ENCODE assay signal across 22 cellular contexts in the genomic region with DNA sequence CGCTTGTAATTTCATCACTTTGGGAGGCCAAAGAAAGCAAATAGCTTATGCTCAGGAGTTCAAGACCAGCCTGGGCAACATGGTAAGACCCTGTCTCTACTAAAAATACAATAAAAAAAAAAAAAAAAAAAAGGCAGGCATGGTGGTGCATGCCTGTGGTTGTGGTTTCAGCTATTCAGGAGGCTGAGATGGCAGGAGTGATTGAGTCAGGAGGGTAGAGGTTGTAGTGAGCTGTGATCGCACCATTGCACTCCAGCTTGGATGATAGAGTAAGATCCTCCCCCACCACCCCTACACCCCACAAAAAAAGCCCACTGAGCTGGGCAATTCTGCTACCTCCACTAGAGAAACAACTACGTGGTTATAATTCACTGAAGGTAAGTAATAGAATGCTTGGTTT.
DNase-seq lines count a peak whose midpoint lies in the region; FAIRE-seq and TF ChIP-seq lines count a peak whose summit lies in the region.
"Had no signal": no experiment of that assay in that cellular context is flagged by ENCODE, and none has a peak within 500 bp of the region (broad histone marks: within the 10 kb centered on the region; RNA-seq: fewer than 3 reads in every experiment).

No MANE protein-coding gene starts in this region.

- 78 to 82% methylated on average over 3 of the region's 3 CpGs for WGBS in transverse colon (ENCODE audit: low coverage in 1 of 2), 2 donors

- TF ChIP-seq POLR2A in transverse colon (IDR thresholded peaks at IDR 0.05): no peak

- no peak overlapping the region for H3K27ac ChIP-seq in transverse colon
- H3K27ac ChIP-seq: body of pancreas, epithelial cell of prostate, pancreas, RWPE1, sigmoid colon had no signal

- peak; percentile 80 for FAIRE-seq in RCC 7860 (lab: Jason Lieb, UNC)

- DNase-seq in H4 (ENCODE audit: low spot score): peak; percentile 93
- peak; percentile 66 for DNase-seq in RCC 7860 (ENCODE audit: low spot score)
- DNase-seq in fibroblast of gingiva (ENCODE audit: low read depth): peak; percentile 39
- DNase-seq in renal cortical epithelial cell (ENCODE audit: low read depth): peak; percentile 83
- no peak for DNase-seq in transverse colon
- no peak for DNase-seq in activated T-cell treated with anti-CD3 and anti-CD28 coated beads, Interleukin-2, amount 50 U/mL, for 1 hour
- DNase-seq in DMS 273 (lab: John Stamatoyannopoulos, UW; ENCODE audit: unreplicated experiment): no peak
- DNase-seq: activated CD4-positive, alpha-beta T cell treated with anti-CD3 and anti-CD28 coated beads, Interleukin-2, amount 50 U/mL, for 48 hours; activated naive CD4-positive, alpha-beta T cell treated with anti-CD3 and anti-CD28 coated beads, Interleukin-2, amount 10 ng/mL, durations not matched to agents 7 days and 5 days; activated T-cell treated with anti-CD3 and anti-CD28 coated beads, Interleukin-2, amount 50 U/mL, for 24 hours; body of pancreas; GF-D8; glutamatergic neuron; naive thymus-derived CD8-positive, alpha-beta T cell; NCI-H2029; NCI-H446; NK-92 treated with Interleukin-12 subunit alpha and Interleukin-12 subunit beta, amount 100 ng/mL, for 24 hours; pancreas; sigmoid colon; stimulated activated naive CD8-positive, alpha-beta T cell treated with anti-CD3 and anti-CD28 coated beads, Interleukin-15, amount 100 ng/mL, for 72 hours had no signal

- in situ Hi-C loops in transverse colon (cut with MboI; ENCODE audit: low pct_ligation_motif_present in 1 of 4, low pct_unique_long_range_greater_than_20kb in 1 of 4, low sequenced_read_pairs in 3 of 4): no loop called here

- no peak overlapping the region for H3K4me3 ChIP-seq in transverse colon
- H3K4me3 ChIP-seq: body of pancreas, pancreas, sigmoid colon had no signal

- no peaks in the 10 kb centered on the region for H3K9me3 ChIP-seq in transverse colon
- H3K9me3 ChIP-seq: body of pancreas, pancreas, sigmoid colon had no signal

- H3K27me3 ChIP-seq in transverse colon: no peaks in the 10 kb centered on the region
- H3K27me3 ChIP-seq: body of pancreas, pancreas, sigmoid colon had no signal

- H3K36me3 ChIP-seq in transverse colon: no peaks in the 10 kb centered on the region
- H3K36me3 ChIP-seq: pancreas, sigmoid colon had no signal

- peaks cover 0 to 12% (median 0%) of the 10 kb centered on the region in 4 donors for H3K4me1 ChIP-seq in transverse colon
- H3K4me1 ChIP-seq: body of pancreas, pancreas had no signal

- intact Hi-C loops in transverse colon (cut with DNase I; ENCODE audit: low total_unique reads): no loop called here

- no peak for TF ChIP-seq EP300 in transverse colon (IDR thresholded peaks at IDR 0.05; ENCODE audit: low read depth)

- TF ChIP-seq CTCF in transverse colon (IDR thresholded peaks at IDR 0.05): no peak

Comparison
In these comparisons a context has a peak if more than half of its experiments do, and no peak if none do; other contexts are left out.
1. DNase-seq: peak in H4 (single experiment), RCC 7860 (single experiment), fibroblast of gingiva (single experiment) and renal cortical epithelial cell (single experiment); none in transverse colon (single experiment), activated T-cell treated with anti-CD3 and anti-CD28 coated beads, Interleukin-2, amount 50 U/mL, for 1 hour (single experiment) and DMS 273 (single experiment).